In the genomic region with DNA sequence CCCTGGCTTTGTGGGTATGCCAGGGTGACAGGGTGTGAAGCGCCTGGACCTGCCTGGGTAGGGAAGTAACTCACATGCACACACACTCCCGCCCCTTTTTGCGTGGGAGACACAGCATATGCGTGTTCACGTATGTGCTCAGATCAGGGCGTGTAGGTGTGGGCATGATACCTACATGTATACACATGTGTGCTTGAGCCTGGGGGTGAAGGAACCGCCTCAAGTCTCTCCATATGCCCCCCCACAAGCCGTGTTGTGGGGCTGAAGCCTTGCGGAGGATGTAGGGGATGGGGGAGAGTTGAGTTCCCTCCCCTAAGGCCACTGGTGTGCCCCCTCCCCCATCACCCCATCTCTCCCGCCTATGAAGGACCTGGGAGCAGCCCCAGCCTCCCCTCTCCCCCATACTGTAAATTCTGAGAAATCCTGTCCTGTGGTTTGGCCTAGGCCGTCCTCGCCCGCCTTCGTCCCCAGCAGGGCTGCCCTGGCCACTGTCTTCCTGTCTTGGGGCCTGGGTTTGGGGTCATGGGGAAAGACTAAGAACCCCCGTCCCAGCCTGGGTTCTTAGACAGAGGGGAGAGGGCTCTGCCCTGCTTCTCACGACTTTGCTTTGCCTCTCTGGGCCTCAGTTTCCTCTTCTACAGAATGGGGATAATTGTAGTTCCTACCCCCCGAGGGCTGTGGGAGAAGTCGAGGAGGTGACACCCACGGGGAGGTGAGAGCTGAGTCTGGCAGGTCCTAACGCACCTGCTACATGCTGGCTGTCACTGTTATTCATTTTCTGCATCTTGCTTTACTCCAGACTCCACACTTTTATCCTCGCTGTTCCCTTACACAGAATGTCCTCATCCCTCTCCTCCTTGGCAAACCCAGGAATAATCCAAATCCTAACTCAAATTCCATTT, we compare ENCODE assay signal across 28 cellular contexts. TPM values are rescaled to one million over a fixed set of nuclear protein-coding genes. Genes with fewer than 3 reads are reported as not detected.
"Had no signal": no experiment of that assay in that cellular context is flagged by ENCODE, and none has a peak within 500 bp of the region (broad histone marks: within the 10 kb centered on the region; RNA-seq: fewer than 3 reads in every experiment).

No MANE protein-coding gene starts in this region.

- H3K27me3 Mint-ChIP-seq: activated CD4-positive, alpha-beta T cell treated with anti-CD3 and anti-CD28 coated beads for 36 hours had no signal

- H3K36me3 Mint-ChIP-seq: activated naive CD4-positive, alpha-beta T cell treated with anti-CD3 and anti-CD28 coated beads, Interleukin-2, amount 50 U/mL, for 72 hours had no signal

- H3K27ac Mint-ChIP-seq: activated CD4-positive, alpha-beta T cell treated with anti-CD3 and anti-CD28 coated beads for 36 hours; activated CD8-positive, alpha-beta T cell treated with anti-CD3 and anti-CD28 coated beads, Interleukin-2, amount 10 ng/mL, durations not matched to agents 7 days and 5 days; activated naive CD4-positive, alpha-beta T cell treated with anti-CD3 and anti-CD28 coated beads, Interleukin-2, amount 50 U/mL, for 72 hours had no signal

- H3K4me3 Mint-ChIP-seq: activated CD4-positive, alpha-beta T cell treated with anti-CD3 and anti-CD28 coated beads for 36 hours; activated CD8-positive, alpha-beta T cell treated with anti-CD3 and anti-CD28 coated beads, Interleukin-2, amount 10 ng/mL, durations not matched to agents 7 days and 5 days had no signal

- DNase-seq: activated CD4-positive, alpha-beta T cell treated with anti-CD3 and anti-CD28 coated beads for 36 hours; activated CD4-positive, alpha-beta T cell treated with anti-CD3 and anti-CD28 coated beads, Interleukin-2, amount 50 U/mL, for 1 hour; activated CD8-positive, alpha-beta memory T cell treated with anti-CD3 and anti-CD28 coated beads, Interleukin-2, amount 50 U/mL, for 48 hours; activated CD8-positive, alpha-beta T cell treated with anti-CD3 and anti-CD28 coated beads, Interleukin-2, amount 10 ng/mL, durations not matched to agents 7 days and 5 days; activated naive CD4-positive, alpha-beta T cell treated with Interleukin-2 at 50 U/mL for 16 hours; activated T-cell treated with anti-CD3 and anti-CD28 coated beads, Interleukin-2, amount 50 U/mL, for 1 hour; brain microvascular endothelial cell; KG1; NCI-H1092 treated with DMSO at 0.1 percent for 48 hours; NCI-H1417 treated with DMSO at 0.1 percent for 48 hours; NCI-H1694; NCI-H2029; NCI-H2107; NCI-H2171 treated with DMSO at 0.1 percent for 48 hours; NCI-H226; NCI-H526; NCI-H82; Peyer's patch; Right ventricle myocardium superior; SJCRH30; SK-N-SH; T-helper 1 cell; WERI-Rb-1 had no signal

- ATAC-seq: activated CD4-positive, alpha-beta T cell treated with anti-CD3 and anti-CD28 coated beads for 36 hours; activated CD8-positive, alpha-beta T cell treated with anti-CD3 and anti-CD28 coated beads, Interleukin-2, amount 10 ng/mL, durations not matched to agents 7 days and 5 days; activated naive CD4-positive, alpha-beta T cell treated with anti-CD3 and anti-CD28 coated beads, Interleukin-2, amount 50 U/mL, for 72 hours had no signal

RNA-seq across cellular contexts. Expression of a gene that starts 14.3 kb away (rescaled TPM):
- total RNA-seq: activated CD4-positive, alpha-beta T cell treated with anti-CD3 and anti-CD28 coated beads for 36 hours; activated CD8-positive, alpha-beta T cell treated with anti-CD3 and anti-CD28 coated beads, Interleukin-2, amount 10 ng/mL, durations not matched to agents 7 days and 5 days; activated naive CD4-positive, alpha-beta T cell treated with anti-CD3 and anti-CD28 coated beads, Interleukin-2, amount 50 U/mL, for 72 hours; cardiac muscle cell; MCF 10A; NCI-H460; Peyer's patch; Right ventricle myocardium superior; SJCRH30; T-helper 2 cell treated with Interferon-gamma antibody and Interleukin-4, amounts not matched to agents 100 ng/mL and 5 ng/mL, for 36 hours had no signal

RNA-seq across cellular contexts. Expression of a gene that starts 37.2 kb away (rescaled TPM):
- total RNA-seq: activated CD4-positive, alpha-beta T cell treated with anti-CD3 and anti-CD28 coated beads for 36 hours; activated CD8-positive, alpha-beta T cell treated with anti-CD3 and anti-CD28 coated beads, Interleukin-2, amount 10 ng/mL, durations not matched to agents 7 days and 5 days; activated naive CD4-positive, alpha-beta T cell treated with anti-CD3 and anti-CD28 coated beads, Interleukin-2, amount 50 U/mL, for 72 hours; cardiac muscle cell; MCF 10A; NCI-H460; Peyer's patch; Right ventricle myocardium superior; SJCRH30; T-helper 2 cell treated with Interferon-gamma antibody and Interleukin-4, amounts not matched to agents 100 ng/mL and 5 ng/mL, for 36 hours had no signal

RNA-seq across cellular contexts. Expression of a gene that starts 53.8 kb away (rescaled TPM):
- total RNA-seq: activated CD4-positive, alpha-beta T cell treated with anti-CD3 and anti-CD28 coated beads for 36 hours; activated CD8-positive, alpha-beta T cell treated with anti-CD3 and anti-CD28 coated beads, Interleukin-2, amount 10 ng/mL, durations not matched to agents 7 days and 5 days; activated naive CD4-positive, alpha-beta T cell treated with anti-CD3 and anti-CD28 coated beads, Interleukin-2, amount 50 U/mL, for 72 hours; cardiac muscle cell; MCF 10A; NCI-H460; Peyer's patch; Right ventricle myocardium superior; SJCRH30; T-helper 2 cell treated with Interferon-gamma antibody and Interleukin-4, amounts not matched to agents 100 ng/mL and 5 ng/mL, for 36 hours had no signal
